20 cellular contexts compared by ENCODE assay signal in genomic region chr12:13342971-13343370, GRCh38.
DNase-seq lines count a peak whose midpoint lies in the region; ATAC-seq lines count a peak whose summit lies in the region.
"Had no signal": no experiment of that assay in that cellular context is flagged by ENCODE, and none has a peak within 500 bp of the region (broad histone marks: within the 10 kb centered on the region; RNA-seq: fewer than 3 reads in every experiment).

No MANE protein-coding gene starts in this region.

- H3K4me1 Mint-ChIP-seq in activated CD4-positive, alpha-beta T cell treated with anti-CD3 and anti-CD28 coated beads for 36 hours = peaks cover 19% of the 10 kb centered on the region
- H3K4me1 Mint-ChIP-seq in activated CD4-positive, alpha-beta T cell treated with anti-CD3 and anti-CD28 coated beads, Interleukin-2, amount 10 ng/mL, durations not matched to agents 7 days and 5 days = no peaks in the 10 kb centered on the region
- H3K4me1 Mint-ChIP-seq in activated naive CD8-positive, alpha-beta T cell treated with anti-CD3 and anti-CD28 coated beads, Interleukin-2, amount 50 U/mL, for 24 hours = peaks cover 28% of the 10 kb centered on the region

- H3K4me3 Mint-ChIP-seq in activated CD4-positive, alpha-beta T cell treated with anti-CD3 and anti-CD28 coated beads for 36 hours = no peak overlapping the region
- H3K4me3 Mint-ChIP-seq in activated CD4-positive, alpha-beta T cell treated with anti-CD3 and anti-CD28 coated beads, Interleukin-2, amount 10 ng/mL, durations not matched to agents 7 days and 5 days = no peak overlapping the region
- no peak overlapping the region for H3K4me3 Mint-ChIP-seq in activated naive CD8-positive, alpha-beta T cell treated with anti-CD3 and anti-CD28 coated beads, Interleukin-2, amount 50 U/mL, for 24 hours
- H3K4me3 Mint-ChIP-seq: CD8-positive, alpha-beta T cell had no signal

- peak; percentile 38 for ATAC-seq in activated CD4-positive, alpha-beta T cell treated with anti-CD3 and anti-CD28 coated beads for 36 hours
- ATAC-seq in GM18907 (IDR thresholded peaks at IDR 0.05; ENCODE audit: unreplicated experiment) = peak; percentile 53
- peak; percentile 42 for ATAC-seq in activated naive CD8-positive, alpha-beta T cell treated with anti-CD3 and anti-CD28 coated beads, Interleukin-2, amount 50 U/mL, for 24 hours
- ATAC-seq in left colon = no peak
- ATAC-seq: CD8-positive, alpha-beta T cell; gastrocnemius medialis had no signal

- H3K9me3 Mint-ChIP-seq in activated CD4-positive, alpha-beta T cell treated with anti-CD3 and anti-CD28 coated beads for 36 hours (ENCODE audit: low read depth) = no peaks in the 10 kb centered on the region
- no peaks in the 10 kb centered on the region for H3K9me3 Mint-ChIP-seq in activated CD4-positive, alpha-beta T cell treated with anti-CD3 and anti-CD28 coated beads, Interleukin-2, amount 10 ng/mL, durations not matched to agents 7 days and 5 days
- no peaks in the 10 kb centered on the region for H3K9me3 Mint-ChIP-seq in activated naive CD8-positive, alpha-beta T cell treated with anti-CD3 and anti-CD28 coated beads, Interleukin-2, amount 50 U/mL, for 24 hours
- H3K9me3 Mint-ChIP-seq: CD8-positive, alpha-beta T cell had no signal

- CTCF ChIA-PET in activated CD4-positive, alpha-beta T cell treated with anti-CD3 and anti-CD28 coated beads for 36 hours (lab: Charles Lee) = no interaction called here
- CTCF ChIA-PET in activated CD4-positive, alpha-beta T cell treated with anti-CD3 and anti-CD28 coated beads, Interleukin-2, amount 10 ng/mL, durations not matched to agents 7 days and 5 days (lab: Charles Lee) = no interaction called here

- peak; percentile 60 for DNase-seq in activated CD4-positive, alpha-beta T cell treated with anti-CD3 and anti-CD28 coated beads for 36 hours
- no peak for DNase-seq in activated CD4-positive, alpha-beta T cell treated with anti-CD3 and anti-CD28 coated beads, Interleukin-2, amount 10 ng/mL, durations not matched to agents 7 days and 5 days
- peak; percentile 13 for DNase-seq in activated naive CD8-positive, alpha-beta T cell treated with anti-CD3 and anti-CD28 coated beads, Interleukin-2, amount 50 U/mL, for 24 hours
- DNase-seq in stimulated activated CD4-positive, alpha-beta T cell treated with anti-CD3 and anti-CD28 coated beads, Interleukin-1b, Interleukin-23, amount 100 ng/mL, for 48 hours = peak; percentile 50
- DNase-seq in left colon = no peak
- no peak for DNase-seq in LoVo (ENCODE audit: low spot score)
- no peak for DNase-seq in ACHN
- DNase-seq: 8988T; activated CD4-positive, alpha-beta T cell treated with anti-CD3 and anti-CD28 coated beads, Interleukin-2, amount 50 U/mL, for 1 hour; CD8-positive, alpha-beta T cell; DMS79 treated with DMSO at 0.1 percent for 48 hours; effector CD4-positive, alpha-beta T cell; gastrocnemius medialis; KG1; left ventricle myocardium inferior; NCI-H1417; ovary; SHP77 treated with DMSO at 0.1 percent for 48 hours; thyroid gland had no signal

- no peaks in the 10 kb centered on the region for H3K36me3 Mint-ChIP-seq in activated CD4-positive, alpha-beta T cell treated with anti-CD3 and anti-CD28 coated beads for 36 hours (ENCODE audit: low read depth)
- H3K36me3 Mint-ChIP-seq in activated CD4-positive, alpha-beta T cell treated with anti-CD3 and anti-CD28 coated beads, Interleukin-2, amount 10 ng/mL, durations not matched to agents 7 days and 5 days (ENCODE audit: low read depth) = no peaks in the 10 kb centered on the region
- H3K36me3 Mint-ChIP-seq in activated naive CD8-positive, alpha-beta T cell treated with anti-CD3 and anti-CD28 coated beads, Interleukin-2, amount 50 U/mL, for 24 hours (ENCODE audit: low read depth) = no peaks in the 10 kb centered on the region
- H3K36me3 Mint-ChIP-seq: CD8-positive, alpha-beta T cell had no signal

- in situ Hi-C loops in ACHN (cut with HindIII; ENCODE audit: low pct_ligation_motif_present, low pct_unique_long_range_greater_than_20kb, low sequenced_read_pairs) = no loop called here

- POLR2A ChIA-PET in activated CD4-positive, alpha-beta T cell treated with anti-CD3 and anti-CD28 coated beads for 36 hours (lab: Charles Lee) = no interaction called here
- POLR2A ChIA-PET in activated CD4-positive, alpha-beta T cell treated with anti-CD3 and anti-CD28 coated beads, Interleukin-2, amount 10 ng/mL, durations not matched to agents 7 days and 5 days (lab: Charles Lee) = no interaction called here

- no peak overlapping the region for H3K27ac Mint-ChIP-seq in activated CD4-positive, alpha-beta T cell treated with anti-CD3 and anti-CD28 coated beads for 36 hours
- H3K27ac Mint-ChIP-seq in activated CD4-positive, alpha-beta T cell treated with anti-CD3 and anti-CD28 coated beads, Interleukin-2, amount 10 ng/mL, durations not matched to agents 7 days and 5 days = no peak overlapping the region
- H3K27ac Mint-ChIP-seq in activated naive CD8-positive, alpha-beta T cell treated with anti-CD3 and anti-CD28 coated beads, Interleukin-2, amount 50 U/mL, for 24 hours = peak overlapping the region; percentile 59
- H3K27ac Mint-ChIP-seq: CD8-positive, alpha-beta T cell had no signal

- H3K27me3 Mint-ChIP-seq in activated CD4-positive, alpha-beta T cell treated with anti-CD3 and anti-CD28 coated beads for 36 hours = peaks cover 40% of the 10 kb centered on the region
- peaks cover 7% of the 10 kb centered on the region for H3K27me3 Mint-ChIP-seq in activated CD4-positive, alpha-beta T cell treated with anti-CD3 and anti-CD28 coated beads, Interleukin-2, amount 10 ng/mL, durations not matched to agents 7 days and 5 days
- peaks cover 26% of the 10 kb centered on the region for H3K27me3 Mint-ChIP-seq in activated naive CD8-positive, alpha-beta T cell treated with anti-CD3 and anti-CD28 coated beads, Interleukin-2, amount 50 U/mL, for 24 hours

- intact Hi-C loops in activated CD4-positive, alpha-beta T cell treated with anti-CD3 and anti-CD28 coated beads for 36 hours (cut with DNase I, micrococcal nuclease) = loop anchor here in 1 of 2 experiments (10.0 kb wide), 1 partner anchor 178 kb away; no protein-coding TSS in a partner anchor
- intact Hi-C loops in left colon (cut with DNase I, micrococcal nuclease) = no loop called here

Comparison
In these comparisons a context has a peak if more than half of its experiments do, and no peak if none do; other contexts are left out.
1. DNase-seq: peak in activated CD4-positive, alpha-beta T cell treated with anti-CD3 and anti-CD28 coated beads for 36 hours (single experiment), activated naive CD8-positive, alpha-beta T cell treated with anti-CD3 and anti-CD28 coated beads, Interleukin-2, amount 50 U/mL, for 24 hours (single experiment) and stimulated activated CD4-positive, alpha-beta T cell treated with anti-CD3 and anti-CD28 coated beads, Interleukin-1b, Interleukin-23, amount 100 ng/mL, for 48 hours (single experiment); none in activated CD4-positive, alpha-beta T cell treated with anti-CD3 and anti-CD28 coated beads, Interleukin-2, amount 10 ng/mL, durations not matched to agents 7 days and 5 days (single experiment), left colon (0 of 2), LoVo (single experiment) and ACHN (single experiment).